In genomic region chr6:1499798-1500197, GRCh38 we compare ENCODE assay signal across 26 cellular contexts.
"Had no signal": no experiment of that assay in that cellular context is flagged by ENCODE, and none has a peak within 500 bp of the region (broad histone marks: within the 10 kb centered on the region; RNA-seq: fewer than 3 reads in every experiment).

No MANE protein-coding gene starts in this region.

- H3K27ac Mint-ChIP-seq: activated naive CD4-positive, alpha-beta T cell treated with anti-CD3 and anti-CD28 coated beads for 36 hours; activated naive CD8-positive, alpha-beta T cell treated with anti-CD3 and anti-CD28 coated beads for 36 hours; naive thymus-derived CD8-positive, alpha-beta T cell; progenitor cell of endocrine pancreas; T-helper 1 cell treated with Interleukin-12 subunit alpha and Interleukin-12 subunit beta and Interleukin-4 antibody, amounts not matched to agents 30 μg/mL and 1 μg/mL, for 36 hours had no signal

- H3K9me3 Mint-ChIP-seq: activated naive CD4-positive, alpha-beta T cell treated with anti-CD3 and anti-CD28 coated beads for 36 hours; T-helper 1 cell treated with Interleukin-12 subunit alpha and Interleukin-12 subunit beta and Interleukin-4 antibody, amounts not matched to agents 30 μg/mL and 1 μg/mL, for 36 hours had no signal

- DNase-seq: activated CD4-positive, alpha-beta T cell treated with anti-CD3 and anti-CD28 coated beads for 4 hours; activated CD4-positive, alpha-beta T cell treated with anti-CD3 and anti-CD28 coated beads, Interleukin-2, amount 50 U/mL, for 4 hours; activated CD8-positive, alpha-beta memory T cell treated with anti-CD3 and anti-CD28 coated beads for 24 hours; activated effector memory CD4-positive, alpha-beta T cell treated with Interleukin-2 at 50 U/mL for 16 hours; activated naive CD4-positive, alpha-beta T cell treated with anti-CD3 and anti-CD28 coated beads for 36 hours; activated naive CD8-positive, alpha-beta T cell treated with anti-CD3 and anti-CD28 coated beads for 36 hours; adrenal gland; aorta; body of pancreas; glutamatergic neuron; islet precursor cell; naive thymus-derived CD8-positive, alpha-beta T cell; retina; stimulated activated CD4-positive, alpha-beta T cell treated with anti-CD3 and anti-CD28 coated beads, Interleukin-15, amount 100 ng/mL, for 24 hours; stimulated activated CD4-positive, alpha-beta T cell treated with anti-CD3 and anti-CD28 coated beads, Interleukin-2, amount 100 ng/mL, for 24 hours; stimulated activated naive CD4-positive, alpha-beta T cell; SW 1271; T-helper 9 cell; trophoblast cell; uterus had no signal

- H3K36me3 Mint-ChIP-seq: activated naive CD8-positive, alpha-beta T cell treated with anti-CD3 and anti-CD28 coated beads for 36 hours had no signal

- H3K4me1 Mint-ChIP-seq: activated naive CD8-positive, alpha-beta T cell treated with anti-CD3 and anti-CD28 coated beads for 36 hours; naive thymus-derived CD8-positive, alpha-beta T cell had no signal

- H3K4me3 Mint-ChIP-seq: activated naive CD4-positive, alpha-beta T cell treated with anti-CD3 and anti-CD28 coated beads for 36 hours; activated naive CD8-positive, alpha-beta T cell treated with anti-CD3 and anti-CD28 coated beads for 36 hours; naive thymus-derived CD8-positive, alpha-beta T cell; T-helper 1 cell treated with Interleukin-12 subunit alpha and Interleukin-12 subunit beta and Interleukin-4 antibody, amounts not matched to agents 30 μg/mL and 1 μg/mL, for 36 hours had no signal

- ATAC-seq: body of pancreas; naive thymus-derived CD8-positive, alpha-beta T cell had no signal

- H3K27ac ChIP-seq: adrenal gland, body of pancreas, cardiac muscle cell, hepatocyte, thoracic aorta, uterus, VCaP had no signal

- H3K36me3 ChIP-seq: adrenal gland, cardiac muscle cell, thoracic aorta, uterus had no signal

- H3K4me3 ChIP-seq: adrenal gland, body of pancreas, cardiac muscle cell, hepatocyte, thoracic aorta, uterus had no signal

- H3K9me3 ChIP-seq: adrenal gland, thoracic aorta, uterus had no signal

- H3K27me3 ChIP-seq: adrenal gland, body of pancreas, cardiac muscle cell, uterus had no signal

- H3K4me1 ChIP-seq: adrenal gland, body of pancreas, uterus had no signal
